8 cellular contexts compared by ENCODE assay signal in the genomic region with DNA sequence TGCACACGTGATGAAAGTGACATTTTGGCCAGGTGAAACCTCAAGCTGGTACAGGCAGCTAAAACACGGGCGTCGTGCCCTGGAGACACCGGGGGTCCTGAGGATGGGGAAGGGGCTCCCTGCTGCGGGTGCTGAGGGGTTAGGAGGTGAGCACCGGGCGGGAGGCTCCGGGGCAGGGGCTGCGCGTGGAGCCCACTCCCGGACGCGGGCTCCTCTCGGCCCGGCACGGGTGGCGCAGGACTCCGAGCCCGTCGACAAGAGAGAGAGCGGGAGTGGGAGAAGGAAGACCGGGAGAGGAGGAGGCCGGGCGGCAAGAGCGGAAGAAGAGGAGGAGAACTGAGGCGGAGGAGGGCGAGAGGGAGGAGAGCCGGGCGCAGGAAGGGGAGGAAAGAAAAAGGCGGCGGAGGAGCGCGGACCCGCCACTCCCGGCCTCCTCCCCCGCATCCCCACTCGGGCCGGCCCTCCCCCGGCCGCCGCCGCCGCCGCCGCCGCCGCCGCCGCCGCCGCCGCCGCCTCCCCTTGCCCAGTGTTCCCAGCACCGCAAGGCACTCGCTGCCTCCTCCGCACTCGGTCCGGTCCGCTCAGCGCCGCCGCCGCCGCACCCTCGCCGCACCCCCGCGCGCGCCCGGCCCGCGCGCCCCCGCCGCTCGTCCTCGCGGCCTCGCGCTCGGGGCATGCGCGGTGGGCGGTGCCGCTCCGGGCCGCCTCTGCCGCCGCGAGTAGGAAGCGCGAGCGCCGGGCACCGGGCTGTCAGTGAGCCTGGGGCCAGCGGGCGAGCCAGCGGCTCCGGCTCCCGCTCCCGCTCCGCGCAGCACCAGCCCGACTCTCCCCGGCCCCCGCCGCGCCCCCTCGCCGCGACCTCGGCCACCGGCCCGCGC.
A peak's percentile ranks its signal among the peaks of the same experiment; 100 is the strongest.
DNase-seq lines count a peak whose midpoint lies in the region; ATAC-seq and TF ChIP-seq lines count a peak whose summit lies in the region.

A gene (plus strand): TSS at position 750 of the 878 bp plus-strand sequence.

- ATAC-seq in HG02623 (IDR thresholded peaks at IDR 0.05; ENCODE audit: unreplicated experiment) (peak; percentile 50), HG02981 (IDR thresholded peaks at IDR 0.05; ENCODE audit: unreplicated experiment) (no peak)

- TF ChIP-seq CTCF in GM12864 (IDR thresholded peaks at IDR 0.05; ENCODE audit: low read depth, low read length, missing control alignments) (no peak), choroid plexus epithelial cell (conservative IDR thresholded peaks at IDR 0.05; ENCODE audit: low read depth, low read length) (no peak)

- no peak for DNase-seq in GM12864 (ENCODE audit: low read depth)
- DNase-seq in NCI-H2171 (lab: John Stamatoyannopoulos, UW) = peak; percentile 63
- DNase-seq in activated CD4-positive, alpha-beta T cell treated with anti-CD3 and anti-CD28 coated beads for 4 hours = peak; percentile 57 to 74
- peak; percentile 73 for DNase-seq in choroid plexus epithelial cell (ENCODE audit: low read depth)
- peak; percentile 88 for DNase-seq in kidney tubule cell (ENCODE audit: low spot score)
- DNase-seq in stimulated activated CD4-positive, alpha-beta T cell treated with anti-CD3 and anti-CD28 coated beads, Interleukin-1b, Interleukin-23, amount 100 ng/mL, for 1 hour (ENCODE audit: low read depth in 2 of 2) = peak; percentile 48 to 50

- H3K4me3 ChIP-seq in GM12864 (ENCODE audit: low read depth, low read length) (peak within 1 kb of the TSS; percentile 64), choroid plexus epithelial cell (ENCODE audit: low read depth, low read length) (peak within 1 kb of the TSS; percentile 82)
